8 cellular contexts compared by ENCODE assay signal in genomic region chr1:10939654-10940450, GRCh38.
DNase-seq lines count a peak whose midpoint lies in the region; ATAC-seq, FAIRE-seq and TF ChIP-seq lines count a peak whose summit lies in the region.

No MANE protein-coding gene starts in this region.

- FAIRE-seq in frontal cortex (lab: Jason Lieb, UNC): no peak

- no peak for TF ChIP-seq CTCF in GM10248 (IDR thresholded peaks at IDR 0.05; ENCODE audit: control extremely low read depth, extremely low read depth, low read depth, missing control alignments)

- peak overlapping the region; percentile 26 for H3K4me3 ChIP-seq in rectal smooth muscle tissue (ENCODE audit: low read length)

- peaks cover 32% of the 10 kb centered on the region for H3K4me1 Mint-ChIP-seq in activated CD4-positive, alpha-beta memory T cell treated with anti-CD3 and anti-CD28 coated beads, Interleukin-2, amount 10 ng/mL, durations not matched to agents 7 days and 5 days

- H3K4me1 ChIP-seq in rectal smooth muscle tissue (ENCODE audit: control insufficient read depth, insufficient read depth, low read length): peaks cover 2% of the 10 kb centered on the region

- no peak overlapping the region for H3K27ac Mint-ChIP-seq in activated CD4-positive, alpha-beta memory T cell treated with anti-CD3 and anti-CD28 coated beads, Interleukin-2, amount 10 ng/mL, durations not matched to agents 7 days and 5 days

- H3K27me3 Mint-ChIP-seq in activated CD4-positive, alpha-beta memory T cell treated with anti-CD3 and anti-CD28 coated beads, Interleukin-2, amount 10 ng/mL, durations not matched to agents 7 days and 5 days: peaks cover 50% of the 10 kb centered on the region

- H3K9me3 Mint-ChIP-seq in activated CD4-positive, alpha-beta memory T cell treated with anti-CD3 and anti-CD28 coated beads, Interleukin-2, amount 10 ng/mL, durations not matched to agents 7 days and 5 days: no peaks in the 10 kb centered on the region

- H3K27ac ChIP-seq in rectal smooth muscle tissue (ENCODE audit: low read depth, low read length): no peak overlapping the region

- H3K9ac ChIP-seq in rectal smooth muscle tissue (ENCODE audit: low read length): no peak overlapping the region

- no peaks in the 10 kb centered on the region for H3K36me3 Mint-ChIP-seq in activated CD4-positive, alpha-beta memory T cell treated with anti-CD3 and anti-CD28 coated beads, Interleukin-2, amount 10 ng/mL, durations not matched to agents 7 days and 5 days (ENCODE audit: low read depth)

- peak overlapping the region; percentile 58 for H3K4me3 Mint-ChIP-seq in activated CD4-positive, alpha-beta memory T cell treated with anti-CD3 and anti-CD28 coated beads, Interleukin-2, amount 10 ng/mL, durations not matched to agents 7 days and 5 days

- ATAC-seq in HG02798 (IDR thresholded peaks at IDR 0.05; ENCODE audit: poor library complexity, unreplicated experiment) (peak; percentile 59), HG03571 (IDR thresholded peaks at IDR 0.05; ENCODE audit: unreplicated experiment) (no peak)

- CTCF ChIA-PET in GM10248 (lab: Yijun Ruan, JAX): interaction anchor here (0.9 to 1.5 kb wide), 3 partner anchors 26 to 248 kb away, joined by 3 to 4 read pairs (median 3); no protein-coding TSS in a partner anchor
- CTCF ChIA-PET in activated CD4-positive, alpha-beta memory T cell treated with anti-CD3 and anti-CD28 coated beads, Interleukin-2, amount 10 ng/mL, durations not matched to agents 7 days and 5 days (lab: Charles Lee): interaction anchor here (0.8 to 1.3 kb wide), 2 partner anchors 10 to 445 kb away, joined by 3 to 8 read pairs; no protein-coding TSS in a partner anchor

- no peaks in the 10 kb centered on the region for H3K27me3 ChIP-seq in rectal smooth muscle tissue (ENCODE audit: control insufficient read depth, insufficient read depth, low read length)

- POLR2A ChIA-PET in GM10248 (lab: Yijun Ruan, JAX): interaction anchor here (0.5 kb wide), 1 partner anchor 493 kb away, joined by 7 read pairs; no protein-coding TSS in a partner anchor
- POLR2A ChIA-PET in activated CD4-positive, alpha-beta memory T cell treated with anti-CD3 and anti-CD28 coated beads, Interleukin-2, amount 10 ng/mL, durations not matched to agents 7 days and 5 days (lab: Charles Lee): interaction anchor here (0.9 kb wide), 1 partner anchor 72 kb away, joined by 3 read pairs; no protein-coding TSS in a partner anchor

- no peaks in the 10 kb centered on the region for H3K36me3 ChIP-seq in rectal smooth muscle tissue (ENCODE audit: control insufficient read depth, insufficient read depth, low read length)

- DNase-seq in GM10248 (ENCODE audit: extremely low spot score) (peak; percentile 83), DMS114 treated with DMSO at 0.1 percent for 48 hours (lab: John Stamatoyannopoulos, UW; ENCODE audit: unreplicated experiment) (no peak), frontal cortex (ENCODE audit: low spot score in 2 of 2) (no peak), NCI-H1417 (lab: John Stamatoyannopoulos, UW) (no peak)
- peak; percentile 45 for DNase-seq in activated CD4-positive, alpha-beta memory T cell treated with anti-CD3 and anti-CD28 coated beads, Interleukin-2, amount 10 ng/mL, durations not matched to agents 7 days and 5 days

Comparison
In these comparisons a context has a peak if more than half of its experiments do, and no peak if none do; other contexts are left out.
1. DNase-seq: peak in GM10248 (single experiment) and activated CD4-positive, alpha-beta memory T cell treated with anti-CD3 and anti-CD28 coated beads, Interleukin-2, amount 10 ng/mL, durations not matched to agents 7 days and 5 days (single experiment); none in DMS114 treated with DMSO at 0.1 percent for 48 hours (single experiment), frontal cortex (0 of 2) and NCI-H1417 (0 of 3).